Comparison of ENCODE assay signal across 37 cellular contexts in the genomic region with DNA sequence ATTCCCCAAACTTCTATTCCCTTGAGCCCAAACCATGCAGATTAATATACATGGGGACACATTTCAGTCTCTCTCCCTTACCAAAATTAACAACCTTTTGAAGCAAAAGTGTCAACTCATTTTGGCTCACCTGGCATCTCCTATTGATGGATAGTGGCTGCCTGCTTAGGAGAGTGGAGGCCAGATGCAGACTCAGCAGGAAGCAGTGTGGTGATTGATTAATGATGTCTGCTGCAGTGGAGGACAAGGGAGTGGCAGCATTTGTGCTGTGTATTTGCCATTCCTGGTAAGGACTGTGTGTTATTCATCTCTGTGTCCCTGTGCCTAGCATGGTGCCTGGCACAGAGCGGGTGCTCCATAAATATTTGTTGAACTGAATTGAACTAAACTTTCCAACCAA.
"Had no signal": no experiment of that assay in that cellular context is flagged by ENCODE, and none has a peak within 500 bp of the region (broad histone marks: within the 10 kb centered on the region; RNA-seq: fewer than 3 reads in every experiment).

No MANE protein-coding gene starts in this region.

- H3K27me3 ChIP-seq: adrenal gland, body of pancreas, brain microvascular endothelial cell, breast epithelium, cardiac muscle cell had no signal

- H3K4me3 Mint-ChIP-seq: activated B cell treated with CpG ODN at 0.5 μM for 24 hours; activated CD4-positive, alpha-beta memory T cell treated with anti-CD3 and anti-CD28 coated beads for 36 hours; activated CD4-positive, alpha-beta T cell treated with anti-CD3 and anti-CD28 coated beads, Interleukin-2, amount 10 ng/mL, durations not matched to agents 24 days and 14 days; activated CD8-positive, alpha-beta T cell treated with anti-CD3 and anti-CD28 coated beads for 36 hours; activated naive CD4-positive, alpha-beta T cell treated with anti-CD3 and anti-CD28 coated beads for 36 hours; activated naive CD8-positive, alpha-beta T cell treated with anti-CD3 and anti-CD28 coated beads for 36 hours; activated T-cell treated with anti-CD3 and anti-CD28 coated beads, Interleukin-2, amount 50 U/mL, for 4 hours; activated T-cell treated with anti-CD3 and anti-CD28 coated beads, Interleukin-2, amount 50 U/mL, for 72 hours; activated T-helper 1 cell treated with anti-CD3 and anti-CD28 coated beads, Interleukin-12 subunit alpha, Interleukin-12 subunit beta, Interleukin-2, Interleukin-4 antibody, amounts not matched to agents 30 ng/mL and 10 ng/mL and 1 ng/mL, durations not matched to agents 14 hours and 24 hours and 36 hours; activated T-helper 17 cell treated with anti-CD3 and anti-CD28 coated beads, Interleukin-2, amount 50 U/mL, for 72 hours; central memory CD8-positive, alpha-beta T cell; T-helper 2 cell treated with Interferon-gamma antibody and Interleukin-4, amounts not matched to agents 5 μg/mL and 100 μg/mL, for 36 hours had no signal

- H3K4me3 ChIP-seq: adrenal gland, body of pancreas, breast epithelium, cardiac muscle cell had no signal

- H3K27me3 Mint-ChIP-seq: activated B cell treated with CpG ODN at 0.5 μM for 24 hours; activated CD4-positive, alpha-beta memory T cell treated with anti-CD3 and anti-CD28 coated beads for 36 hours; activated CD4-positive, alpha-beta T cell treated with anti-CD3 and anti-CD28 coated beads, Interleukin-2, amount 10 ng/mL, durations not matched to agents 24 days and 14 days; activated CD8-positive, alpha-beta T cell treated with anti-CD3 and anti-CD28 coated beads for 36 hours; activated T-helper 17 cell treated with anti-CD3 and anti-CD28 coated beads, Interleukin-2, amount 50 U/mL, for 72 hours; central memory CD8-positive, alpha-beta T cell had no signal

- H3K9me3 Mint-ChIP-seq: activated B cell treated with CpG ODN at 0.5 μM for 24 hours; activated CD4-positive, alpha-beta memory T cell treated with anti-CD3 and anti-CD28 coated beads for 36 hours; activated CD4-positive, alpha-beta T cell treated with anti-CD3 and anti-CD28 coated beads, Interleukin-2, amount 10 ng/mL, durations not matched to agents 24 days and 14 days; activated CD8-positive, alpha-beta T cell treated with anti-CD3 and anti-CD28 coated beads for 36 hours; activated naive CD4-positive, alpha-beta T cell treated with anti-CD3 and anti-CD28 coated beads for 36 hours; activated naive CD8-positive, alpha-beta T cell treated with anti-CD3 and anti-CD28 coated beads for 36 hours; activated T-helper 1 cell treated with anti-CD3 and anti-CD28 coated beads, Interleukin-12 subunit alpha, Interleukin-12 subunit beta, Interleukin-2, Interleukin-4 antibody, amounts not matched to agents 30 ng/mL and 10 ng/mL and 1 ng/mL, durations not matched to agents 14 hours and 24 hours and 36 hours; T-helper 2 cell treated with Interferon-gamma antibody and Interleukin-4, amounts not matched to agents 5 μg/mL and 100 μg/mL, for 36 hours had no signal

- H3K36me3 ChIP-seq: adrenal gland, brain microvascular endothelial cell, breast epithelium, cardiac muscle cell had no signal

- H3K4me1 ChIP-seq: adrenal gland, body of pancreas, breast epithelium had no signal

- ATAC-seq: activated CD8-positive, alpha-beta T cell treated with anti-CD3 and anti-CD28 coated beads for 36 hours; activated naive CD4-positive, alpha-beta T cell treated with anti-CD3 and anti-CD28 coated beads, Interleukin-2, amount 50 U/mL, for 72 hours; activated T-cell treated with anti-CD3 and anti-CD28 coated beads, Interleukin-2, amount 50 U/mL, for 4 hours; activated T-cell treated with anti-CD3 and anti-CD28 coated beads, Interleukin-2, amount 50 U/mL, for 72 hours; activated T-helper 17 cell treated with anti-CD3 and anti-CD28 coated beads, Interleukin-2, amount 50 U/mL, for 72 hours; body of pancreas had no signal

- H3K9me3 ChIP-seq: adrenal gland, body of pancreas, breast epithelium had no signal

- DNase-seq: activated B cell treated with CpG ODN at 0.5 μM for 24 hours; activated CD4-positive, alpha-beta memory T cell treated with anti-CD3 and anti-CD28 coated beads for 36 hours; activated CD4-positive, alpha-beta T cell treated with anti-CD3 and anti-CD28 coated beads for 4 hours; activated CD4-positive, alpha-beta T cell treated with anti-CD3 and anti-CD28 coated beads, Interleukin-2, amount 10 ng/mL, durations not matched to agents 24 days and 14 days; activated CD4-positive, alpha-beta T cell treated with anti-CD3 and anti-CD28 coated beads, Interleukin-2, amount 50 U/mL, for 1 hour; activated CD4-positive, alpha-beta T cell treated with anti-CD3 and anti-CD28 coated beads, Interleukin-2, amount 50 U/mL, for 4 hours; activated CD4-positive, CD25-positive, alpha-beta regulatory T cell treated with anti-CD3 and anti-CD28 coated beads, Interleukin-2, amount 50 U/mL, for 72 hours; activated CD8-positive, alpha-beta memory T cell treated with anti-CD3 and anti-CD28 coated beads, Interleukin-2, amount 50 U/mL, for 4 hours; activated CD8-positive, alpha-beta T cell treated with anti-CD3 and anti-CD28 coated beads for 36 hours; activated effector memory CD4-positive, alpha-beta T cell treated with anti-CD3 and anti-CD28 coated beads, Interleukin-2, amount 50 U/mL, for 16 hours; activated gamma-delta T cell treated with Interleukin-2 at 50 U/mL for 16 hours; activated naive CD4-positive, alpha-beta T cell; activated naive CD4-positive, alpha-beta T cell treated with anti-CD3 and anti-CD28 coated beads for 36 hours; activated naive CD4-positive, alpha-beta T cell treated with anti-CD3 and anti-CD28 coated beads, Interleukin-2, amount 50 U/mL, for 16 hours; activated naive CD8-positive, alpha-beta T cell treated with anti-CD3 and anti-CD28 coated beads for 36 hours; activated T-cell treated with anti-CD3 and anti-CD28 coated beads for 4 hours; activated T-cell treated with anti-CD3 and anti-CD28 coated beads, Interleukin-2, amount 50 U/mL, for 1 hour; activated T-cell treated with anti-CD3 and anti-CD28 coated beads, Interleukin-2, amount 50 U/mL, for 4 hours; activated T-cell treated with anti-CD3 and anti-CD28 coated beads, Interleukin-2, amount 50 U/mL, for 72 hours; adrenal gland; amniotic stem cell; aorta; body of pancreas; brain microvascular endothelial cell; caudate nucleus; T-helper 2 cell; T-helper 9 cell had no signal

- FAIRE-seq: astrocyte, TTC549 had no signal

- H3K4me1 Mint-ChIP-seq: activated B cell treated with CpG ODN at 0.5 μM for 24 hours; activated CD4-positive, alpha-beta T cell treated with anti-CD3 and anti-CD28 coated beads, Interleukin-2, amount 10 ng/mL, durations not matched to agents 24 days and 14 days; activated naive CD8-positive, alpha-beta T cell treated with anti-CD3 and anti-CD28 coated beads for 36 hours; activated T-helper 17 cell treated with anti-CD3 and anti-CD28 coated beads, Interleukin-2, amount 50 U/mL, for 72 hours; central memory CD8-positive, alpha-beta T cell had no signal

- H3K27ac Mint-ChIP-seq: activated B cell treated with CpG ODN at 0.5 μM for 24 hours; activated CD4-positive, alpha-beta memory T cell treated with anti-CD3 and anti-CD28 coated beads for 36 hours; activated CD4-positive, alpha-beta T cell treated with anti-CD3 and anti-CD28 coated beads, Interleukin-2, amount 10 ng/mL, durations not matched to agents 24 days and 14 days; activated CD8-positive, alpha-beta T cell treated with anti-CD3 and anti-CD28 coated beads for 36 hours; activated naive CD4-positive, alpha-beta T cell treated with anti-CD3 and anti-CD28 coated beads for 36 hours; activated naive CD4-positive, alpha-beta T cell treated with anti-CD3 and anti-CD28 coated beads, Interleukin-2, amount 50 U/mL, for 72 hours; activated naive CD8-positive, alpha-beta T cell treated with anti-CD3 and anti-CD28 coated beads for 36 hours; activated T-cell treated with anti-CD3 and anti-CD28 coated beads, Interleukin-2, amount 50 U/mL, for 72 hours; activated T-helper 1 cell treated with anti-CD3 and anti-CD28 coated beads, Interleukin-12 subunit alpha, Interleukin-12 subunit beta, Interleukin-2, Interleukin-4 antibody, amounts not matched to agents 30 ng/mL and 10 ng/mL and 1 ng/mL, durations not matched to agents 14 hours and 24 hours and 36 hours; activated T-helper 17 cell treated with anti-CD3 and anti-CD28 coated beads, Interleukin-2, amount 50 U/mL, for 72 hours; T-helper 2 cell treated with Interferon-gamma antibody and Interleukin-4, amounts not matched to agents 5 μg/mL and 100 μg/mL, for 36 hours had no signal

- H3K36me3 Mint-ChIP-seq: activated CD4-positive, alpha-beta memory T cell treated with anti-CD3 and anti-CD28 coated beads for 36 hours; activated naive CD8-positive, alpha-beta T cell treated with anti-CD3 and anti-CD28 coated beads for 36 hours had no signal

- H3K27ac ChIP-seq: adrenal gland, body of pancreas, brain microvascular endothelial cell, breast epithelium, cardiac muscle cell, VCaP had no signal
